Comparison of ENCODE assay signal across 16 cellular contexts in genomic region chr7:69749994-69750393, GRCh38.
"Had no signal": no experiment of that assay in that cellular context is flagged by ENCODE, and none has a peak within 500 bp of the region (broad histone marks: within the 10 kb centered on the region; RNA-seq: fewer than 3 reads in every experiment).

No MANE protein-coding gene starts in this region.

- H3K4me2 ChIP-seq: smooth muscle cell had no signal

- H3K4me3 Mint-ChIP-seq: activated CD8-positive, alpha-beta T cell treated with anti-CD3 and anti-CD28 coated beads for 36 hours; activated naive CD8-positive, alpha-beta T cell treated with anti-CD3 and anti-CD28 coated beads, Interleukin-2, amount 50 U/mL, for 24 hours; naive thymus-derived CD8-positive, alpha-beta T cell had no signal

- H3K27me3 Mint-ChIP-seq: activated CD8-positive, alpha-beta T cell treated with anti-CD3 and anti-CD28 coated beads for 36 hours; activated naive CD8-positive, alpha-beta T cell treated with anti-CD3 and anti-CD28 coated beads, Interleukin-2, amount 50 U/mL, for 24 hours had no signal

- ATAC-seq: activated CD8-positive, alpha-beta T cell treated with anti-CD3 and anti-CD28 coated beads for 36 hours; activated naive CD8-positive, alpha-beta T cell treated with anti-CD3 and anti-CD28 coated beads, Interleukin-2, amount 50 U/mL, for 24 hours; esophagus mucosa; left cardiac atrium; lower lobe of right lung; naive thymus-derived CD8-positive, alpha-beta T cell had no signal

- H3K27ac ChIP-seq: ascending aorta, dorsolateral prefrontal cortex, lower lobe of right lung, right atrium auricular region, VCaP had no signal

- H3K27ac Mint-ChIP-seq: activated CD8-positive, alpha-beta T cell treated with anti-CD3 and anti-CD28 coated beads for 36 hours; activated naive CD8-positive, alpha-beta T cell treated with anti-CD3 and anti-CD28 coated beads, Interleukin-2, amount 50 U/mL, for 24 hours; naive thymus-derived CD8-positive, alpha-beta T cell had no signal

- H3K4me1 ChIP-seq: ascending aorta, lower lobe of right lung, right atrium auricular region had no signal

- H3K9me3 ChIP-seq: ascending aorta, lower lobe of right lung, right atrium auricular region had no signal

- H3K9me3 Mint-ChIP-seq: activated CD8-positive, alpha-beta T cell treated with anti-CD3 and anti-CD28 coated beads for 36 hours; activated naive CD8-positive, alpha-beta T cell treated with anti-CD3 and anti-CD28 coated beads, Interleukin-2, amount 50 U/mL, for 24 hours; naive thymus-derived CD8-positive, alpha-beta T cell had no signal

- DNase-seq: activated CD4-positive, alpha-beta T cell treated with anti-CD3 and anti-CD28 coated beads for 4 hours; activated CD8-positive, alpha-beta memory T cell treated with anti-CD3 and anti-CD28 coated beads, Interleukin-2, amount 50 U/mL, for 48 hours; activated CD8-positive, alpha-beta T cell treated with anti-CD3 and anti-CD28 coated beads for 36 hours; activated naive CD4-positive, alpha-beta T cell treated with Interleukin-2 at 50 U/mL for 16 hours; activated naive CD8-positive, alpha-beta T cell treated with anti-CD3 and anti-CD28 coated beads, Interleukin-2, amount 50 U/mL, for 24 hours; dorsolateral prefrontal cortex; glutamatergic neuron; left cardiac atrium; lower lobe of right lung; naive thymus-derived CD8-positive, alpha-beta T cell; nucleus accumbens had no signal

- H3K36me3 Mint-ChIP-seq: naive thymus-derived CD8-positive, alpha-beta T cell had no signal

- H3K27me3 ChIP-seq: ascending aorta, dorsolateral prefrontal cortex, right atrium auricular region had no signal

- H3K4me1 Mint-ChIP-seq: activated naive CD8-positive, alpha-beta T cell treated with anti-CD3 and anti-CD28 coated beads, Interleukin-2, amount 50 U/mL, for 24 hours had no signal
